18 cellular contexts compared by ENCODE assay signal in the genomic region with DNA sequence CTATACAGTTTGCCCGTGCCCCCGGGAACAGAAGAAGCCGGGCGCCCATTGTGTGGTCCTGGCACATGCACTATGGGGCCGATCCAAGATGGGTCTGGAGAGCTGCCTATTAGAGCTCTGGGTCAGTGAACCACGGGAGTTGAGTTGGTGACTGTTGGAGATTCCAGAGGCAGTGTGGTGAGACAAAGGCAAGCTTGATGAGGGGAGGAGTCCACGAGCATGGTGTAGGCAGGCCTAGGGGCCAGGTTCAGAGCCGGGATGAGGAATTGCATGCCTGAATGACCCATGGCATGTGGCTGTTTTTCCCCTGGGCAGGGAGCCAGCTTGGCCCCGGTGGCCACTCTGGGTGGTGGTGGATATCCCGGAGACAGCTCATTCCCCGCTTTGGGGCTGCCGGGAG.
DNase-seq lines count a peak whose midpoint lies in the region; TF ChIP-seq lines count a peak whose summit lies in the region.
"Had no signal": no experiment of that assay in that cellular context is flagged by ENCODE, and none has a peak within 500 bp of the region (broad histone marks: within the 10 kb centered on the region; RNA-seq: fewer than 3 reads in every experiment).

No MANE protein-coding gene starts in this region.

- H2BK120ac ChIP-seq in mesendoderm (ENCODE audit: low read depth, low read length): no peak overlapping the region

- H3K27me3 ChIP-seq in AG04450 (ENCODE audit: control insufficient read depth, insufficient read depth, low read length) (no peaks in the 10 kb centered on the region), mesendoderm (ENCODE audit: insufficient read depth, low read length, poor library complexity) (no peaks in the 10 kb centered on the region)
- H3K27me3 ChIP-seq: cardiac muscle cell, upper lobe of left lung had no signal

- H3K18ac ChIP-seq in mesendoderm (ENCODE audit: low read length): no peak overlapping the region

- peak; percentile 14; the same call in 1 of the 2 replicates for TF ChIP-seq RAD21 in Ishikawa (IDR thresholded peaks at IDR 0.05; ENCODE audit: low read depth)

- H2AK5ac ChIP-seq in mesendoderm (ENCODE audit: low read length): no peak overlapping the region

- H3K36me3 ChIP-seq in mesendoderm (ENCODE audit: control insufficient read depth, insufficient read depth, low read length): no peaks in the 10 kb centered on the region
- H3K36me3 ChIP-seq: cardiac muscle cell, upper lobe of left lung had no signal

- no peak overlapping the region for H4K8ac ChIP-seq in mesendoderm (ENCODE audit: low read depth, low read length)

- H3K4ac ChIP-seq in mesendoderm (ENCODE audit: low read depth, low read length): no peak overlapping the region

- no peak overlapping the region for H3K9ac ChIP-seq in mesendoderm (ENCODE audit: low read length)

- WGBS in mesendoderm (ENCODE audit: extremely low coverage, insufficient coverage, low lambda C conversion rate): no CpG with 5 or more reads among the region's 12 CpGs

- H2BK5ac ChIP-seq in mesendoderm (ENCODE audit: low read length): no peak overlapping the region

- TF ChIP-seq CTCF in AG04450 (IDR thresholded peaks at IDR 0.05; ENCODE audit: low read depth, low read length): no peak
- TF ChIP-seq CTCF in epithelial cell of proximal tubule (conservative IDR thresholded peaks at IDR 0.05; ENCODE audit: low read depth, low read length): no peak
- no peak for TF ChIP-seq CTCF in GM10266 (IDR thresholded peaks at IDR 0.05; ENCODE audit: control insufficient read depth, insufficient read depth, low read depth, missing control alignments)

- CTCF ChIA-PET in AG04450 (lab: Charles Lee): interaction anchor here (0.6 to 1.6 kb wide), 4 partner anchors 17 to 160 kb away, joined by 3 to 7 read pairs (median 4); no protein-coding TSS in a partner anchor

- H3K56ac ChIP-seq in mesendoderm (ENCODE audit: low read length): no peak overlapping the region

- H3K4me3 ChIP-seq in AG04450 (ENCODE audit: low read depth, low read length): no peak overlapping the region
- no peak overlapping the region for H3K4me3 ChIP-seq in epithelial cell of proximal tubule (ENCODE audit: low read depth, low read length)
- no peak overlapping the region for H3K4me3 ChIP-seq in mesendoderm (ENCODE audit: low read length)
- H3K4me3 ChIP-seq: cardiac muscle cell, skin epidermis, upper lobe of left lung had no signal

- H3K27ac ChIP-seq in AG04450 (ENCODE audit: low read depth, low read length) (no peak overlapping the region), mesendoderm (ENCODE audit: low read depth, low read length) (no peak overlapping the region)
- H3K27ac ChIP-seq: cardiac muscle cell, skin epidermis, upper lobe of left lung had no signal

- no peak overlapping the region for H3K4me2 ChIP-seq in mesendoderm (ENCODE audit: low read length)

- no peak overlapping the region for H3K23ac ChIP-seq in mesendoderm (ENCODE audit: low read length)

- DNase-seq in AG04450 (ENCODE audit: low read depth, low spot score) (peak; percentile 29), epithelial cell of proximal tubule (ENCODE audit: low read depth) (peak; percentile 94), mesendoderm (peak; percentile 9), NCI-H146 treated with DMSO at 0.1 percent for 48 hours (lab: John Stamatoyannopoulos, UW; ENCODE audit: unreplicated experiment) (no peak), GM10266 (ENCODE audit: extremely low spot score) (no peak), NCI-H1092 treated with DMSO at 0.1 percent for 48 hours (lab: John Stamatoyannopoulos, UW) (no peak)
- no peak for DNase-seq in stimulated activated CD4-positive, alpha-beta T cell treated with anti-CD3 and anti-CD28 coated beads, Interleukin-1b, Interleukin-23, amount 100 ng/mL, for 48 hours
- DNase-seq: activated CD4-positive, alpha-beta T cell treated with anti-CD3 and anti-CD28 coated beads for 48 hours; foreskin melanocyte; HCEC 1CT; KBM-7; NCI-H1436; SHP77 treated with DMSO at 0.1 percent for 48 hours; stimulated activated naive B cell treated with anti-CD40 and anti-IgM and Interleukin-4, amounts not matched to agents 10 μg/mL and 1 μg/mL and 100 μg/mL, for 72 hours had no signal

- H3K4me1 ChIP-seq in mesendoderm (ENCODE audit: control insufficient read depth, low read depth, low read length): no peaks in the 10 kb centered on the region
- H3K4me1 ChIP-seq: upper lobe of left lung had no signal

- POLR2A ChIA-PET in AG04450 (lab: Yijun Ruan, JAX): interaction anchor here (0.6 to 1.3 kb wide), 4 partner anchors 12 to 190 kb away, joined by 3 to 4 read pairs (median 3); a partner anchor contains a TSS

- no peak overlapping the region for H4K5ac ChIP-seq in mesendoderm (ENCODE audit: low read length)

- peak; percentile 70; the same call in 1 of the 2 replicates for TF ChIP-seq EP300 in Ishikawa (IDR thresholded peaks at IDR 0.05; ENCODE audit: borderline replicate concordance)

- no peaks in the 10 kb centered on the region for H3K79me1 ChIP-seq in mesendoderm (ENCODE audit: low read length)

- H3K79me2 ChIP-seq in mesendoderm (ENCODE audit: control insufficient read depth, insufficient read depth, low read length): no peaks in the 10 kb centered on the region

- H2BK15ac ChIP-seq in mesendoderm (replicated peaks; ENCODE audit: low read depth): no peak overlapping the region

- peaks cover 8% of the 10 kb centered on the region for H3K9me3 ChIP-seq in AG04450 (ENCODE audit: control insufficient read depth, insufficient read depth, low read length)
- H3K9me3 ChIP-seq: upper lobe of left lung had no signal

TF ChIP-seq in Ishikawa, 13 proteins besides CTCF, POLR2A, EP300 and RAD21:
- TF ChIP-seq NFIC (IDR thresholded peaks at IDR 0.05): peak; percentile 95
- no peak for TF ChIP-seq CEBPB (IDR thresholded peaks at IDR 0.05)
- TF ChIP-seq, protein P1, sequence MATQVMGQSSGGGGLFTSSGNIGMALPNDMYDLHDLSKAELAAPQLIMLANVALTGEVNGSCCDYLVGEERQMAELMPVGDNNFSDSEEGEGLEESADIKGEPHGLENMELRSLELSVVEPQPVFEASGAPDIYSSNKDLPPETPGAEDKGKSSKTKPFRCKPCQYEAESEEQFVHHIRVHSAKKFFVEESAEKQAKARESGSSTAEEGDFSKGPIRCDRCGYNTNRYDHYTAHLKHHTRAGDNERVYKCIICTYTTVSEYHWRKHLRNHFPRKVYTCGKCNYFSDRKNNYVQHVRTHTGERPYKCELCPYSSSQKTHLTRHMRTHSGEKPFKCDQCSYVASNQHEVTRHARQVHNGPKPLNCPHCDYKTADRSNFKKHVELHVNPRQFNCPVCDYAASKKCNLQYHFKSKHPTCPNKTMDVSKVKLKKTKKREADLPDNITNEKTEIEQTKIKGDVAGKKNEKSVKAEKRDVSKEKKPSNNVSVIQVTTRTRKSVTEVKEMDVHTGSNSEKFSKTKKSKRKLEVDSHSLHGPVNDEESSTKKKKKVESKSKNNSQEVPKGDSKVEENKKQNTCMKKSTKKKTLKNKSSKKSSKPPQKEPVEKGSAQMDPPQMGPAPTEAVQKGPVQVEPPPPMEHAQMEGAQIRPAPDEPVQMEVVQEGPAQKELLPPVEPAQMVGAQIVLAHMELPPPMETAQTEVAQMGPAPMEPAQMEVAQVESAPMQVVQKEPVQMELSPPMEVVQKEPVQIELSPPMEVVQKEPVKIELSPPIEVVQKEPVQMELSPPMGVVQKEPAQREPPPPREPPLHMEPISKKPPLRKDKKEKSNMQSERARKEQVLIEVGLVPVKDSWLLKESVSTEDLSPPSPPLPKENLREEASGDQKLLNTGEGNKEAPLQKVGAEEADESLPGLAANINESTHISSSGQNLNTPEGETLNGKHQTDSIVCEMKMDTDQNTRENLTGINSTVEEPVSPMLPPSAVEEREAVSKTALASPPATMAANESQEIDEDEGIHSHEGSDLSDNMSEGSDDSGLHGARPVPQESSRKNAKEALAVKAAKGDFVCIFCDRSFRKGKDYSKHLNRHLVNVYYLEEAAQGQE (IDR thresholded peaks at IDR 0.05; ENCODE audit: low read depth): no peak
- peak; percentile 80 for TF ChIP-seq TCF12 (IDR thresholded peaks at IDR 0.05; ENCODE audit: low read depth)
- no peak for TF ChIP-seq TAF1 (IDR thresholded peaks at IDR 0.05; ENCODE audit: low read depth)
- TF ChIP-seq, protein P2, sequence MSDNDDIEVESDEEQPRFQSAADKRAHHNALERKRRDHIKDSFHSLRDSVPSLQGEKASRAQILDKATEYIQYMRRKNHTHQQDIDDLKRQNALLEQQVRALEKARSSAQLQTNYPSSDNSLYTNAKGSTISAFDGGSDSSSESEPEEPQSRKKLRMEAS (IDR thresholded peaks at IDR 0.05): peak; percentile 94
- TF ChIP-seq ZBTB7A (IDR thresholded peaks at IDR 0.05; ENCODE audit: low read depth): no peak
- no peak for TF ChIP-seq CREB1 (IDR thresholded peaks at IDR 0.05; ENCODE audit: low read depth)
- TF ChIP-seq TEAD4 (IDR thresholded peaks at IDR 0.05): peak; percentile 89
- TF ChIP-seq YY1 (IDR thresholded peaks at IDR 0.05; ENCODE audit: low read depth): no peak

Comparison
In these comparisons a context has a peak if more than half of its experiments do, and no peak if none do; other contexts are left out.
1. DNase-seq: peak in AG04450 (single experiment), epithelial cell of proximal tubule (single experiment) and mesendoderm (single experiment); none in NCI-H146 treated with DMSO at 0.1 percent for 48 hours (single experiment), GM10266 (single experiment), stimulated activated CD4-positive, alpha-beta T cell treated with anti-CD3 and anti-CD28 coated beads, Interleukin-1b, Interleukin-23, amount 100 ng/mL, for 48 hours (single experiment) and NCI-H1092 treated with DMSO at 0.1 percent for 48 hours (single experiment).